In genomic region chr2:126971481-126972271, GRCh38 we compare ENCODE assay signal across 8 cellular contexts.
DNase-seq lines count a peak whose midpoint lies in the region; ATAC-seq and TF ChIP-seq lines count a peak whose summit lies in the region.

No MANE protein-coding gene starts in this region.

- CTCF ChIA-PET in Caco-2 (lab: Charles Lee) (interaction anchor here (0.5 to 3.1 kb wide), 15 partner anchors 16 to 590 kb away, joined by 3 to 17 read pairs (median 4); no protein-coding TSS in a partner anchor), PC-3 (lab: Charles Lee) (interaction anchor here (0.5 to 0.6 kb wide), 4 partner anchors 141 to 265 kb away, joined by 3 to 7 read pairs (median 6); no protein-coding TSS in a partner anchor)

- BruUV-seq in Caco-2 (replicated peaks; lab: Mats Ljungman, UMichigan) = no TSS peak
- no TSS peak for BruUV-seq in PC-3 (replicated peaks; lab: Mats Ljungman, UMichigan)

- H3K79me2 ChIP-seq in PC-3 (ENCODE audit: low read length) = no peaks in the 10 kb centered on the region

- ATAC-seq in GM19467 (IDR thresholded peaks at IDR 0.05; ENCODE audit: unreplicated experiment) (peak; percentile 96), PC-3 (peak; percentile 86)
- ATAC-seq in activated T-cell treated with anti-CD3 and anti-CD28 coated beads, Interleukin-2, amount 50 U/mL, for 72 hours (replicated peaks in 1 of 2) = peak; percentile 86 to 88
- ATAC-seq in stimulated activated naive CD8-positive, alpha-beta T cell treated with anti-CD3 and anti-CD28 coated beads, Interleukin-15, Interleukin-2, amounts not matched to agents 100 U/mL and 50 U/mL, for 24 hours = peak; percentile 85

- H3K4me1 ChIP-seq in Caco-2 (peaks cover 3% of the 10 kb centered on the region; the same call in 1 of the 2 replicates), PC-3 (ENCODE audit: insufficient read depth, low read length) (peaks cover 3% of the 10 kb centered on the region; the same call in 1 of the 2 replicates)

- no peak overlapping the region for H3K27ac Mint-ChIP-seq in Caco-2 (ENCODE audit: unreplicated experiment)
- no peak overlapping the region for H3K27ac Mint-ChIP-seq in activated T-cell treated with anti-CD3 and anti-CD28 coated beads, Interleukin-2, amount 50 U/mL, for 72 hours
- no peak overlapping the region for H3K27ac Mint-ChIP-seq in nephron progenitor cell

- no peaks in the 10 kb centered on the region for H4K20me1 ChIP-seq in PC-3 (ENCODE audit: low read length)

- no peaks in the 10 kb centered on the region for H3K9me3 Mint-ChIP-seq in Caco-2 (ENCODE audit: unreplicated experiment)
- no peaks in the 10 kb centered on the region for H3K9me3 Mint-ChIP-seq in activated T-cell treated with anti-CD3 and anti-CD28 coated beads, Interleukin-2, amount 50 U/mL, for 72 hours
- peaks cover 5% of the 10 kb centered on the region for H3K9me3 Mint-ChIP-seq in nephron progenitor cell

- no peaks in the 10 kb centered on the region for H3F3A ChIP-seq in PC-3 (ENCODE audit: low read length, unreplicated experiment)

- H3K9ac ChIP-seq in PC-3 (ENCODE audit: low read length) = 0 out of 2 replicates have a peak overlapping the region, but pooled peaks have one; percentile 11

- H3K4me3 ChIP-seq in Caco-2 (ENCODE audit: low read depth, low read length) (no peak overlapping the region), HL-60 (replicated peaks; ENCODE audit: insufficient read depth, low read length) (peak overlapping the region; percentile 26), PC-3 (ENCODE audit: low read length) (peak overlapping the region; percentile 62)

- H3K27ac ChIP-seq in HL-60 (replicated peaks) = no peak overlapping the region
- no peak overlapping the region for H3K27ac ChIP-seq in PC-3 (ENCODE audit: low read length)

- H2AFZ ChIP-seq in PC-3 (ENCODE audit: low read length) = peak overlapping the region; percentile 86

- H3K36me3 ChIP-seq in Caco-2 (ENCODE audit: control insufficient read depth, insufficient read depth, low read length) (no peaks in the 10 kb centered on the region; the same call in 1 of the 2 replicates), PC-3 (ENCODE audit: low read depth, low read length) (no peaks in the 10 kb centered on the region)

- H3K27me3 ChIP-seq in Caco-2 (replicated peaks; ENCODE audit: control insufficient read depth, insufficient read depth, low read length) = no peaks in the 10 kb centered on the region
- peaks cover 16% of the 10 kb centered on the region for H3K27me3 ChIP-seq in HL-60 (ENCODE audit: insufficient read depth, poor library complexity, severe bottlenecking)
- H3K27me3 ChIP-seq in PC-3 (ENCODE audit: low read length) = peaks cover 67% of the 10 kb centered on the region

- DNase-seq in Caco-2 (peak; percentile 72 to 81), HL-60 (ENCODE audit: low read depth in 1 of 2, low spot score in 1 of 2) (peak; percentile 53 to 69), PC-3 (peak; percentile 74), fibroblast of gingiva (ENCODE audit: low read depth) (peak; percentile 71), nephron progenitor cell (peak; percentile 82)
- DNase-seq in activated T-cell treated with anti-CD3 and anti-CD28 coated beads, Interleukin-2, amount 50 U/mL, for 72 hours = peak; percentile 72 to 73
- peak; percentile 77 for DNase-seq in stimulated activated naive CD8-positive, alpha-beta T cell treated with anti-CD3 and anti-CD28 coated beads, Interleukin-15, Interleukin-2, amounts not matched to agents 100 U/mL and 50 U/mL, for 24 hours

- H3K27me3 Mint-ChIP-seq in Caco-2 (ENCODE audit: insufficient read depth, unreplicated experiment) (peaks cover 7% of the 10 kb centered on the region), nephron progenitor cell (ENCODE audit: low read depth, poor library complexity) (peaks cover 19% of the 10 kb centered on the region)
- H3K27me3 Mint-ChIP-seq in activated T-cell treated with anti-CD3 and anti-CD28 coated beads, Interleukin-2, amount 50 U/mL, for 72 hours (ENCODE audit: low read depth) = peaks cover 49% of the 10 kb centered on the region

- peak overlapping the region; percentile 91 for H3K4me2 ChIP-seq in PC-3 (ENCODE audit: low read length)

- peak overlapping the region; percentile 33 for H3K4me3 Mint-ChIP-seq in Caco-2 (ENCODE audit: unreplicated experiment)
- H3K4me3 Mint-ChIP-seq in activated T-cell treated with anti-CD3 and anti-CD28 coated beads, Interleukin-2, amount 50 U/mL, for 72 hours = peak overlapping the region; percentile 66 to 69
- no peak overlapping the region for H3K4me3 Mint-ChIP-seq in nephron progenitor cell

- TF ChIP-seq CTCF in Caco-2 (IDR thresholded peaks at IDR 0.05; ENCODE audit: insufficient read depth in 1 of 2, low read depth in 1 of 2, low read length in 1 of 2, severe bottlenecking in 1 of 2, unreplicated experiment in 1 of 2) = peak; percentile 84 to 96
- TF ChIP-seq CTCF in HL-60 (IDR thresholded peaks at IDR 0.05; ENCODE audit: insufficient read depth, low read length) = peak; percentile 58
- TF ChIP-seq CTCF in PC-3 (conservative IDR thresholded peaks at IDR 0.05; ENCODE audit: low read depth, low read length) = peak; percentile 85
- peak; percentile 97 for TF ChIP-seq CTCF in nephron progenitor cell (IDR thresholded peaks at IDR 0.05)

- no peaks in the 10 kb centered on the region for H3K9me2 ChIP-seq in PC-3 (replicated peaks; ENCODE audit: low read length)

- POLR2A ChIA-PET in Caco-2 (lab: Charles Lee) = no interaction called here
- POLR2A ChIA-PET in PC-3 (lab: Charles Lee; ENCODE audit: unreplicated experiment) = interaction anchor here (0.5 kb wide), 1 partner anchor 194 kb away, joined by 9 read pairs; no protein-coding TSS in a partner anchor

- intact Hi-C loops in Caco-2 (cut with micrococcal nuclease; ENCODE audit: unreplicated experiment) = loop anchor here (1.0 to 10.0 kb wide), 6 partner anchors 25 to 1224 kb away; no protein-coding TSS in a partner anchor
- intact Hi-C loops in PC-3 (cut with micrococcal nuclease) = no loop called here

- H3K9me3 ChIP-seq in Caco-2 (no peaks in the 10 kb centered on the region), PC-3 (ENCODE audit: low read length) (no peaks in the 10 kb centered on the region)

- H3K36me3 Mint-ChIP-seq in Caco-2 (ENCODE audit: insufficient read depth, unreplicated experiment) (no peaks in the 10 kb centered on the region), nephron progenitor cell (ENCODE audit: low read depth) (no peaks in the 10 kb centered on the region)
- H3K36me3 Mint-ChIP-seq in activated T-cell treated with anti-CD3 and anti-CD28 coated beads, Interleukin-2, amount 50 U/mL, for 72 hours (ENCODE audit: insufficient read depth in 2 of 2) = no peaks in the 10 kb centered on the region

- H3K4me1 Mint-ChIP-seq in Caco-2 (ENCODE audit: low read depth, unreplicated experiment) = peaks cover 11% of the 10 kb centered on the region
- H3K4me1 Mint-ChIP-seq in activated T-cell treated with anti-CD3 and anti-CD28 coated beads, Interleukin-2, amount 50 U/mL, for 72 hours (ENCODE audit: low read depth) = peaks cover 8% of the 10 kb centered on the region
- peaks cover 32% of the 10 kb centered on the region for H3K4me1 Mint-ChIP-seq in nephron progenitor cell
